Comparison of ENCODE assay signal across 1 cellular context in genomic region chr15:48250640-48251076, GRCh38.
TF ChIP-seq lines count a peak whose summit lies in the region.

No MANE protein-coding gene starts in this region.

TF ChIP-seq in HepG2, 621 proteins besides CTCF, POLR2A, EP300 and RAD21:
- TF ChIP-seq SMC3 (IDR thresholded peaks at IDR 0.05; ENCODE audit: low read length) = peak; percentile 56; the same call in 1 of the 2 replicates
- TF ChIP-seq ZNF484 (CRISPR knock-in tag; IDR thresholded peaks at IDR 0.05; ENCODE audit: borderline replicate concordance, low read depth) = no peak
- peak; percentile 51 for TF ChIP-seq STAG1 (CRISPR knock-in tag; IDR thresholded peaks at IDR 0.05)
